ENCODE assay signal across 24 cellular contexts in the genomic region with DNA sequence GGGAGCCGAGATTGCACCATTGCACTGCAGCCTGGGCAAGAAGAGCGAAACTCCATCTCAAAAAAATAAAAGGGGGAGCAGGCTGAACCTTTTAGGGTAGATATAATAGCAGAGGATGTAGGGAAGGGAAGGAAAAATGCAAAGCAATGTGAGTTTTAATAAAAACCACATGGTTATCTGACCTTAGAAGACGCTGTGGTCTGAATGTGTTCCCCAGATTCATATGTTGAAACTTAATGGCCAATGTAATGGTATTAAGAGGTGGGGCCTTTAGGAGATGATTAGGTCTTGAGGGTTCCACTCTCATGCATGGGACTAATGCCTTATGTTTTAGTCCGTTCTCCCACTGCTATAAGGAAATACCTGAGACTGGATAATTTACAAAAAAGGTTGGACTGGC.
DNase-seq lines count a peak whose midpoint lies in the region; ATAC-seq and TF ChIP-seq lines count a peak whose summit lies in the region.
"Had no signal": no experiment of that assay in that cellular context is flagged by ENCODE, and none has a peak within 500 bp of the region (broad histone marks: within the 10 kb centered on the region; RNA-seq: fewer than 3 reads in every experiment).

No MANE protein-coding gene starts in this region.

- H3K27ac ChIP-seq in suprapubic skin (no peak overlapping the region), body of pancreas (no peak overlapping the region)
- H3K27ac ChIP-seq: C4-2B, SJCRH30 had no signal

- no peak for TF ChIP-seq POLR2A in suprapubic skin (IDR thresholded peaks at IDR 0.05)
- TF ChIP-seq POLR2A in body of pancreas (IDR thresholded peaks at IDR 0.05) = no peak

- TF ChIP-seq CTCF in mesothelial cell of epicardium (IDR thresholded peaks at IDR 0.05; ENCODE audit: unreplicated experiment) = no peak
- TF ChIP-seq CTCF in suprapubic skin (IDR thresholded peaks at IDR 0.05) = no peak
- no peak for TF ChIP-seq CTCF in body of pancreas (IDR thresholded peaks at IDR 0.05)

- WGBS in suprapubic skin = 89% methylated on average over 4 of the region's 4 CpGs
- whole genome bisulfite sequencing in body of pancreas, 2 donors = 89 to 95% methylated on average over 4 of the region's 4 CpGs

- H3K4me3 ChIP-seq in suprapubic skin = no peak overlapping the region
- no peak overlapping the region for H3K4me3 ChIP-seq in body of pancreas
- H3K4me3 ChIP-seq: MG63, SJCRH30 had no signal

- ATAC-seq in HG03095 (IDR thresholded peaks at IDR 0.05; ENCODE audit: unreplicated experiment) = no peak
- no peak for ATAC-seq in body of pancreas
- ATAC-seq: CD8-positive, alpha-beta T cell; PC-3; Right ventricle myocardium inferior; SK-N-SH treated with all-trans-retinoic acid at 6 μM for 48 hours had no signal

- H3K4me1 Mint-ChIP-seq in mesothelial cell of epicardium = peaks cover 14% of the 10 kb centered on the region

- H3K4me1 ChIP-seq in suprapubic skin (no peaks in the 10 kb centered on the region), body of pancreas (no peaks in the 10 kb centered on the region)

- intact Hi-C loops in body of pancreas (cut with DNase I) = no loop called here

- peaks cover 14% of the 10 kb centered on the region for H3K36me3 Mint-ChIP-seq in mesothelial cell of epicardium

- H3K27me3 ChIP-seq in suprapubic skin (no peaks in the 10 kb centered on the region), body of pancreas (no peaks in the 10 kb centered on the region)
- H3K27me3 ChIP-seq: MG63, SJCRH30 had no signal

- H3K9me3 Mint-ChIP-seq in mesothelial cell of epicardium = peaks cover 4% of the 10 kb centered on the region
- H3K9me3 Mint-ChIP-seq: CD8-positive, alpha-beta T cell had no signal

- H3K4me3 Mint-ChIP-seq in mesothelial cell of epicardium = no peak overlapping the region
- H3K4me3 Mint-ChIP-seq: CD8-positive, alpha-beta T cell had no signal

- DNase-seq in AG08395 (ENCODE audit: low spot score) = peak; percentile 26
- DNase-seq in EH (ENCODE audit: low read depth) = peak; percentile 55
- peak; percentile 70 for DNase-seq in fibroblast of gingiva (ENCODE audit: low read depth)
- DNase-seq in mesothelial cell of epicardium (ENCODE audit: low spot score in 2 of 2, unreplicated experiment in 2 of 2) = no peak
- no peak for DNase-seq in suprapubic skin (ENCODE audit: low spot score in 2 of 2)
- DNase-seq in body of pancreas = no peak
- DNase-seq: Caco-2; CD8-positive, alpha-beta T cell; DMS79; GF-D8; H7; KBM-7; MG63; NCI-H2029; NCI-H446 treated with DMSO at 0.1 percent for 48 hours; NCI-H526; NCI-H82; NK-92 treated with Interleukin-12 subunit alpha and Interleukin-12 subunit beta, amount 100 ng/mL, for 24 hours; PC-3; SJCRH30 had no signal

- no peaks in the 10 kb centered on the region for H3K27me3 Mint-ChIP-seq in mesothelial cell of epicardium (ENCODE audit: low read depth)

- no peak for TF ChIP-seq EP300 in suprapubic skin (IDR thresholded peaks at IDR 0.05)

- peak overlapping the region; percentile 33 for H3K27ac Mint-ChIP-seq in mesothelial cell of epicardium
- H3K27ac Mint-ChIP-seq: CD8-positive, alpha-beta T cell had no signal

- H3K9me3 ChIP-seq in suprapubic skin = no peaks in the 10 kb centered on the region
- no peaks in the 10 kb centered on the region for H3K9me3 ChIP-seq in body of pancreas
- H3K9me3 ChIP-seq: Caco-2, MG63, SJCRH30 had no signal

- no peaks in the 10 kb centered on the region for H3K36me3 ChIP-seq in suprapubic skin
- no peaks in the 10 kb centered on the region for H3K36me3 ChIP-seq in body of pancreas (replicated peaks in 1 of 2; ENCODE audit: insufficient read depth in 1 of 2, low read depth in 2 of 2)
- H3K36me3 ChIP-seq: MG63, SJCRH30 had no signal

Comparison
In these comparisons a context has a peak if more than half of its experiments do, and no peak if none do; other contexts are left out.
1. DNase-seq: peak in AG08395 (single experiment), EH (single experiment) and fibroblast of gingiva (single experiment); none in mesothelial cell of epicardium (0 of 2), suprapubic skin (0 of 2) and body of pancreas (0 of 4).